21 cellular contexts compared by ENCODE assay signal in the genomic region with DNA sequence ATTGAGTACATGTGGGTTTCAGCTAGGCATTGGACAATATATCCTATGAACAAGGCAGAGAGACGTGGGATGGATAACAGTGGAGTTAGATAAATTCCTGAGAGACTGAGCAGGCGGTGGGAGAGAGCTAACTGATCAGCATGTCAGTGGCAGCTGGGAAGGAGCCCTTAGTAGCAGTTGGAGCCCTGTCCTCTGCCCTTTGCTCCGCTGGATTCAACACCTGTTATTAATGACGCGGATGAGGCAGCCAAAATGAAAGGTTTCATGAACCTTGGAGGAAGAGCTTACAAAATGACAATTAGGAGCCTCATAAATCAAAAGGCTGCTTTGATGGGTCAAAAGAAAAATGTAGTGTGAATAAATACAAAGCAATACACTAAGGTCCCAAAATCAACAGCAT. TPM values are rescaled to one million over a fixed set of nuclear protein-coding genes. Genes with fewer than 3 reads are reported as not detected.
DNase-seq lines count a peak whose midpoint lies in the region; ATAC-seq, FAIRE-seq and TF ChIP-seq lines count a peak whose summit lies in the region.
"Had no signal": no experiment of that assay in that cellular context is flagged by ENCODE, and none has a peak within 500 bp of the region (broad histone marks: within the 10 kb centered on the region; RNA-seq: fewer than 3 reads in every experiment).

No MANE protein-coding gene starts in this region.

- H3K27ac ChIP-seq in HEK293 (ENCODE audit: extremely low read depth, low read depth, low read length) (no peak overlapping the region), K562 (ENCODE audit: extremely low read depth, low read depth, low read length) (no peak overlapping the region), tibial artery (no peak overlapping the region)
- H3K27ac ChIP-seq: A549, HL-60, Peyer's patch had no signal

- no peak for TF ChIP-seq EP300 in K562 (IDR thresholded peaks at IDR 0.05; ENCODE audit: low read length)

- H2AFZ ChIP-seq in K562 (ENCODE audit: low read depth, low read length), result no peak overlapping the region

- DNase-seq in NCI-H748 (lab: John Stamatoyannopoulos, UW; ENCODE audit: unreplicated experiment), result peak; percentile 2
- no peak for DNase-seq in NCI-H748 treated with DMSO at 0.1 percent for 48 hours (lab: John Stamatoyannopoulos, UW)
- no peak for DNase-seq in K562 (ENCODE audit: extremely low read depth in 1 of 4, low spot score in 3 of 4)
- peak; percentile 24 for DNase-seq in skeletal muscle cell (ENCODE audit: low read depth)
- no peak for DNase-seq in DMS79 treated with DMSO at 0.1 percent for 48 hours (lab: John Stamatoyannopoulos, UW)
- no peak for DNase-seq in tibial artery
- DNase-seq in KBM-7, result no peak
- DNase-seq: CD4-positive, alpha-beta memory T cell; GF-D8; GOT3; HFFc6; KG1; NCI-H1092; NCI-H2029 treated with DMSO at 0.1 percent for 48 hours; NCI-H774; Peyer's patch; SIG-M5 had no signal

- TF ChIP-seq CTCF in HEK293 (tag by site-specific recombination; IDR thresholded peaks at IDR 0.05) (no peak), K562 (IDR thresholded peaks at IDR 0.05 in 2 of 3, conservative IDR thresholded peaks at IDR 0.05 in 1 of 3; ENCODE audit: insufficient read depth in 2 of 3, low read depth in 1 of 3, low read length in 3 of 3) (no peak), tibial artery (IDR thresholded peaks at IDR 0.05) (no peak)

- in situ Hi-C loops in K562 (cut with MboI) (no loop called here), KBM-7 (cut with MboI; ENCODE audit: low pct_unique_long_range_greater_than_20kb, low sequenced_read_pairs) (no loop called here)

- no peak for TF ChIP-seq RAD21 in K562 (CRISPR knock-in tag; conservative IDR thresholded peaks at IDR 0.05 in 1 of 2, IDR thresholded peaks at IDR 0.05 in 1 of 2)

- CTCF ChIA-PET in HEK293 (lab: Yijun Ruan, JAX) (interaction anchor here (0.8 kb wide), 1 partner anchor 252 kb away, joined by 3 read pairs; no protein-coding TSS in a partner anchor), K562 (lab: Yijun Ruan, JAX; ENCODE audit: low intra/inter-chr PET ratio) (no interaction called here)

- 0 out of 2 replicates have a peak, but pooled peaks cover 8% of the 10 kb centered on the region for H4K20me1 ChIP-seq in K562 (replicated peaks; ENCODE audit: control insufficient read depth, insufficient read depth, low read length)

- H3K9ac ChIP-seq in K562 (ENCODE audit: insufficient read depth in 1 of 2, low read depth in 2 of 2, low read length in 2 of 2), result no peak overlapping the region

- H3K9me1 ChIP-seq in K562 (ENCODE audit: control insufficient read depth, insufficient read depth, low read length), result no peaks in the 10 kb centered on the region

- H3K4me1 ChIP-seq in HEK293 (ENCODE audit: control insufficient read depth, insufficient read depth, low read length) (no peaks in the 10 kb centered on the region), K562 (replicated peaks in 1 of 2; ENCODE audit: control insufficient read depth in 2 of 2, insufficient read depth in 2 of 2, low read length in 2 of 2) (no peaks in the 10 kb centered on the region), tibial artery (no peaks in the 10 kb centered on the region)
- H3K4me1 ChIP-seq: A549, Peyer's patch had no signal

- WGBS in K562 (ENCODE audit: insufficient coverage, low coverage, missing lambda C conversion rate), result 90% methylated on average over 5 of the region's 5 CpGs

- BruUV-seq in K562 (replicated peaks; lab: Mats Ljungman, UMichigan), result no TSS peak

- no peak for TF ChIP-seq POLR2A in K562 (conservative IDR thresholded peaks at IDR 0.05)

- intact Hi-C loops in K562 (cut with micrococcal nuclease) (no loop called here), tibial artery (cut with DNase I; ENCODE audit: low total_unique reads) (no loop called here)

- POLR2A ChIA-PET in HEK293 (lab: Yijun Ruan, JAX), result interaction anchor here (0.7 kb wide), 1 partner anchor 17 kb away, joined by 3 read pairs; no protein-coding TSS in a partner anchor
- POLR2A ChIA-PET in K562 (lab: Yijun Ruan, JAX), result interaction anchor here (0.7 to 1.8 kb wide), 6 partner anchors 8 to 156 kb away, joined by 3 to 5 read pairs (median 3); a partner anchor contains a TSS

- H3K36me3 ChIP-seq in HEK293 (ENCODE audit: control insufficient read depth in 2 of 2, insufficient read depth in 1 of 2, low read length in 2 of 2), result peaks cover 3 to 41% of the 10 kb centered on the region in 2 experiments; a peak in 2 of 3 replicates
- H3K36me3 ChIP-seq in K562 (ENCODE audit: control insufficient read depth, insufficient read depth, low read length), result peaks cover 51% of the 10 kb centered on the region
- peaks cover 7 to 69% (median 37%) of the 10 kb centered on the region in 3 donors for H3K36me3 ChIP-seq in tibial artery

- H3K4me2 ChIP-seq in K562 (ENCODE audit: insufficient read depth, low read length), result no peak overlapping the region
- H3K4me2 ChIP-seq: A549 had no signal

- no peak for FAIRE-seq in K562 (lab: Jason Lieb, UNC)
- FAIRE-seq: A549, D721Med had no signal

- H3K79me2 ChIP-seq in K562 (ENCODE audit: control insufficient read depth, insufficient read depth, low read length), result peaks cover 1% of the 10 kb centered on the region; the same call in 2 of the 3 replicates

- no peaks in the 10 kb centered on the region for H3K9me3 ChIP-seq in HEK293 (ENCODE audit: control insufficient read depth, insufficient read depth, low read depth, low read length)
- H3K9me3 ChIP-seq in K562 (replicated peaks; ENCODE audit: control insufficient read depth, insufficient read depth, low read depth, low read length), result no peaks in the 10 kb centered on the region
- no peaks in the 10 kb centered on the region for H3K9me3 ChIP-seq in tibial artery
- H3K9me3 ChIP-seq: A549, Peyer's patch had no signal

- ATAC-seq in K562, result no peak
- ATAC-seq: A549 had no signal

- H3K4me3 ChIP-seq in HEK293 (ENCODE audit: low read depth, low read length), result no peak overlapping the region
- no peak overlapping the region for H3K4me3 ChIP-seq in K562
- H3K4me3 ChIP-seq in skeletal muscle cell (ENCODE audit: low read depth, low read length), result no peak overlapping the region
- H3K4me3 ChIP-seq in tibial artery, result no peak overlapping the region
- H3K4me3 ChIP-seq: A549, Peyer's patch had no signal

- H3K27me3 ChIP-seq in K562 (ENCODE audit: control insufficient read depth in 2 of 2, insufficient read depth in 2 of 2, low read length in 2 of 2), result no peaks in the 10 kb centered on the region
- H3K27me3 ChIP-seq in tibial artery, result no peaks in the 10 kb centered on the region
- H3K27me3 ChIP-seq: Peyer's patch had no signal

TF ChIP-seq in HEK293, 187 proteins besides CTCF, POLR2A, EP300 and RAD21 (continues in another document):
- TF ChIP-seq ZNF707 (tag by site-specific recombination; IDR thresholded peaks at IDR 0.05) (no peak), ZNF510 (tag by site-specific recombination; IDR thresholded peaks at IDR 0.05; ENCODE audit: insufficient replicate concordance) (no peak), ZNF521 (tag by site-specific recombination; IDR thresholded peaks at IDR 0.05) (no peak), SP7 (tag by site-specific recombination; IDR thresholded peaks at IDR 0.05) (peak; percentile 82)

TF ChIP-seq in K562, 482 proteins besides CTCF, POLR2A, EP300 and RAD21 (continues in another document):
- no peak for TF ChIP-seq CHD2 (IDR thresholded peaks at IDR 0.05; ENCODE audit: low read depth, low read length)

RNA-seq across cellular contexts. Expression of a gene that starts 16.1 kb away (rescaled TPM):
- 33.9 and 77.3 TPM in 2 replicates for total RNA-seq in K562 (2011; cell fraction: chromatin; rRNA removed; ENCODE audit: low replicate concordance)
- total RNA-seq in K562 (2011; cell fraction: nucleolus; rRNA removed), result 66.1 and 66.7 TPM in 2 replicates
- total RNA-seq in K562 (2011; cell fraction: nucleoplasm; rRNA removed), result 56.1 and 65.5 TPM in 2 replicates
- total RNA-seq in K562 (2014; rRNA removed), result 12.6 and 16.1 TPM in 2 replicates
- 16.9 and 17.5 TPM in 2 replicates for total RNA-seq in K562 (2014; rRNA removed; fragmentation: Illumina TruSeq; extraction: Trizol)
- 21.1 and 22.3 TPM in 2 replicates for total RNA-seq in K562 (2015; rRNA removed; fragmentation: Illumina TruSeq; extraction: Trizol)
- 30.5 and 34.3 TPM in 2 replicates for total RNA-seq in K562 (2021)
- polyA plus RNA-seq in K562 (2011; rRNA removed), result 22.7 and 23.8 TPM in 2 replicates
- 32.6 and 43.7 TPM in 2 replicates for polyA plus RNA-seq in K562 (2011; cell fraction: cytosol; rRNA removed)
- 13.0 and 14.5 TPM in 2 replicates for polyA plus RNA-seq in K562 (2011; cell fraction: nucleus; rRNA removed)
- 17.8 and 18.4 TPM in 2 replicates for polyA plus RNA-seq in K562 (2012)
- 31.3 and 34.6 TPM in 2 replicates for polyA plus RNA-seq in K562 (2014; fragmentation: Illumina TruSeq; extraction: Trizol)
- polyA plus RNA-seq in K562 (2014; fragmentation: Nextera tagmentation; extraction: Ambion mirVana), result 1 to 10 TPM; 6.2 to 7.2 TPM
- 23.8 and 25.0 TPM in 2 replicates for polyA plus RNA-seq in K562 (2014; rRNA removed)
- 33.0 and 43.8 TPM in 2 replicates for polyA minus RNA-seq in K562 (2011; rRNA and poly(A)+ RNA removed)
- polyA minus RNA-seq in K562 (2011; cell fraction: cytosol; rRNA and poly(A)+ RNA removed), result 21.5 and 26.2 TPM in 2 replicates
- 17.5 and 25.4 TPM in 2 replicates for polyA minus RNA-seq in K562 (2011; cell fraction: nucleus; rRNA and poly(A)+ RNA removed)

RNA-seq across cellular contexts. Expression of a gene that starts 26.7 kb away (rescaled TPM):
- 234 and 244 TPM in 2 replicates for total RNA-seq in K562 (2011; cell fraction: chromatin; rRNA removed; ENCODE audit: low replicate concordance)
- total RNA-seq in K562 (2011; cell fraction: nucleolus; rRNA removed), result 128 and 134 TPM in 2 replicates
- total RNA-seq in K562 (2011; cell fraction: nucleoplasm; rRNA removed), result 155 and 169 TPM in 2 replicates
- total RNA-seq in K562 (2014; rRNA removed), result 49.0 and 53.6 TPM in 2 replicates
- total RNA-seq in K562 (2014; rRNA removed; fragmentation: Illumina TruSeq; extraction: Trizol), result 53.3 and 59.5 TPM in 2 replicates
- total RNA-seq in K562 (2015; rRNA removed; fragmentation: Illumina TruSeq; extraction: Trizol), result 55.6 and 57.7 TPM in 2 replicates
- 67.1 and 71.4 TPM in 2 replicates for total RNA-seq in K562 (2021)
- polyA plus RNA-seq in K562 (2011; rRNA removed), result 51.9 and 54.7 TPM in 2 replicates
- 37.2 and 38.9 TPM in 2 replicates for polyA plus RNA-seq in K562 (2011; cell fraction: cytosol; rRNA removed)
- 127 and 175 TPM in 2 replicates for polyA plus RNA-seq in K562 (2011; cell fraction: nucleus; rRNA removed)
- 43.9 and 49.7 TPM in 2 replicates for polyA plus RNA-seq in K562 (2012)
- polyA plus RNA-seq in K562 (2014; fragmentation: Illumina TruSeq; extraction: Trizol), result 58.6 and 65.0 TPM in 2 replicates
- polyA plus RNA-seq in K562 (2014; fragmentation: Nextera tagmentation; extraction: Ambion mirVana), result 10 to 100 TPM; 11.4 to 16.3 TPM
- polyA plus RNA-seq in K562 (2014; rRNA removed), result 52.2 and 52.9 TPM in 2 replicates
- polyA minus RNA-seq in K562 (2011; rRNA and poly(A)+ RNA removed), result 120 TPM in 2 replicates
- polyA minus RNA-seq in K562 (2011; cell fraction: cytosol; rRNA and poly(A)+ RNA removed), result 47.9 and 55.8 TPM in 2 replicates
- 59.9 and 83.1 TPM in 2 replicates for polyA minus RNA-seq in K562 (2011; cell fraction: nucleus; rRNA and poly(A)+ RNA removed)

Comparison
In these comparisons a context has a peak if more than half of its experiments do, and no peak if none do; other contexts are left out.
1. DNase-seq: peak in NCI-H748 (single experiment) and skeletal muscle cell (single experiment); none in NCI-H748 treated with DMSO at 0.1 percent for 48 hours (single experiment), K562 (0 of 4), DMS79 treated with DMSO at 0.1 percent for 48 hours (single experiment), tibial artery (0 of 2) and KBM-7 (single experiment).